40 cellular contexts compared by ENCODE assay signal in the genomic region with DNA sequence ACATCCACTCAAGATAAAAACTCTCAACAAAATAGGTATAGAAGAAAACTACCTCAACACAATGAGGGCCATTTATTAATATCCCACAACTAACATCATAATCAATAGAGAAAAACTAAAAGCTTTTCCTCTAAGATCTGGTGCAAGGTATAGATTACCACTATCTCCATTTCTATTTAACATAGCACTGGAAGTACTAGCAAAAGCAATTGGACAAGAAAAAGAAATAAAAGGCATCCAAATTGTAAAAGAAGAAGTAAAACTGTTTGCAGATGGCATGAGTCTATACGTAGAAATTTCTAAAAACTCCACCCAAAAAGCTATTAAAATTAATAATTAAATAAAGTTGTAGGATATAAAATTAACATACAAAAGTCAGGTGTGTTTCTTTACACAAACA.
"Had no signal": no experiment of that assay in that cellular context is flagged by ENCODE, and none has a peak within 500 bp of the region (broad histone marks: within the 10 kb centered on the region; RNA-seq: fewer than 3 reads in every experiment).

No MANE protein-coding gene starts in this region.

- ATAC-seq: activated CD4-positive, alpha-beta T cell treated with anti-CD3 and anti-CD28 coated beads for 36 hours; activated CD4-positive, CD25-positive, alpha-beta regulatory T cell treated with anti-CD3 and anti-CD28 coated beads, Interleukin-2, amount 50 U/mL, for 24 hours; activated CD8-positive, alpha-beta memory T cell treated with anti-CD3 and anti-CD28 coated beads, Interleukin-2, amount 10 ng/mL, durations not matched to agents 7 days and 5 days; activated CD8-positive, alpha-beta T cell treated with anti-CD3 and anti-CD28 coated beads, Interleukin-2, amount 10 ng/mL, durations not matched to agents 7 days and 5 days; activated naive CD8-positive, alpha-beta T cell treated with anti-CD3 and anti-CD28 coated beads, Interleukin-2, amount 50 U/mL, for 24 hours; WTC11 had no signal

- DNase-seq: activated CD4-positive, alpha-beta memory T cell treated with anti-CD3 and anti-CD28 coated beads, Interleukin-2, amount 10 ng/mL, durations not matched to agents 7 days and 5 days; activated CD4-positive, alpha-beta T cell treated with anti-CD3 and anti-CD28 coated beads for 1 hour; activated CD4-positive, alpha-beta T cell treated with anti-CD3 and anti-CD28 coated beads for 36 hours; activated CD4-positive, alpha-beta T cell treated with anti-CD3 and anti-CD28 coated beads for 48 hours; activated CD4-positive, alpha-beta T cell treated with anti-CD3 and anti-CD28 coated beads, Interleukin-2, amount 10 ng/mL, durations not matched to agents 7 days and 5 days; activated CD4-positive, alpha-beta T cell treated with anti-CD3 and anti-CD28 coated beads, Interleukin-2, amount 50 U/mL, for 48 hours; activated CD4-positive, CD25-positive, alpha-beta regulatory T cell; activated CD8-positive, alpha-beta memory T cell treated with anti-CD3 and anti-CD28 coated beads for 24 hours; activated CD8-positive, alpha-beta memory T cell treated with anti-CD3 and anti-CD28 coated beads, Interleukin-2, amount 10 ng/mL, durations not matched to agents 7 days and 5 days; activated CD8-positive, alpha-beta memory T cell treated with anti-CD3 and anti-CD28 coated beads, Interleukin-2, amount 50 U/mL, for 48 hours; activated CD8-positive, alpha-beta T cell treated with anti-CD3 and anti-CD28 coated beads, Interleukin-2, amount 10 ng/mL, durations not matched to agents 7 days and 5 days; activated effector memory CD4-positive, alpha-beta T cell treated with Interleukin-2 at 50 U/mL for 16 hours; activated gamma-delta T cell; activated naive CD4-positive, alpha-beta T cell treated with anti-CD3 and anti-CD28 coated beads, Interleukin-2, amount 10 ng/mL, durations not matched to agents 7 days and 5 days; activated naive CD4-positive, alpha-beta T cell treated with Interleukin-2 at 50 U/mL for 16 hours; activated naive CD8-positive, alpha-beta T cell treated with anti-CD3 and anti-CD28 coated beads, Interleukin-2, amount 10 ng/mL, durations not matched to agents 7 days and 5 days; activated naive CD8-positive, alpha-beta T cell treated with anti-CD3 and anti-CD28 coated beads, Interleukin-2, amount 50 U/mL, for 24 hours; activated T-cell treated with anti-CD3 and anti-CD28 coated beads, Interleukin-2, amount 50 U/mL, for 24 hours; activated T-cell treated with anti-CD3 and anti-CD28 coated beads, Interleukin-2, amount 50 U/mL, for 48 hours; amygdala; anterior cingulate cortex; caudate nucleus; cerebellar nuclear complex; T-helper 1 cell; T-helper 2 cell; T-helper 9 cell; WERI-Rb-1 had no signal

- H3K27ac ChIP-seq: ascending aorta, cardiac muscle cell, WERI-Rb-1 had no signal

- FAIRE-seq: bronchial epithelial cell, TTC549 had no signal

- H3K36me3 Mint-ChIP-seq: activated CD8-positive, alpha-beta memory T cell treated with anti-CD3 and anti-CD28 coated beads, Interleukin-2, amount 10 ng/mL, durations not matched to agents 7 days and 5 days; activated naive CD4-positive, alpha-beta T cell treated with anti-CD3 and anti-CD28 coated beads, Interleukin-2, amount 10 ng/mL, durations not matched to agents 7 days and 5 days; activated naive CD4-positive, alpha-beta T cell treated with anti-CD3 and anti-CD28 coated beads, Interleukin-2, amount 50 U/mL, for 24 hours; activated naive CD8-positive, alpha-beta T cell; activated naive CD8-positive, alpha-beta T cell treated with anti-CD3 and anti-CD28 coated beads, Interleukin-2, amount 10 ng/mL, durations not matched to agents 7 days and 5 days had no signal

- H3K4me3 Mint-ChIP-seq: activated CD4-positive, alpha-beta memory T cell treated with anti-CD3 and anti-CD28 coated beads, Interleukin-2, amount 10 ng/mL, durations not matched to agents 7 days and 5 days; activated CD4-positive, alpha-beta T cell treated with anti-CD3 and anti-CD28 coated beads for 36 hours; activated CD4-positive, alpha-beta T cell treated with anti-CD3 and anti-CD28 coated beads, Interleukin-2, amount 10 ng/mL, durations not matched to agents 7 days and 5 days; activated CD8-positive, alpha-beta memory T cell treated with anti-CD3 and anti-CD28 coated beads, Interleukin-2, amount 10 ng/mL, durations not matched to agents 7 days and 5 days; activated CD8-positive, alpha-beta T cell treated with anti-CD3 and anti-CD28 coated beads, Interleukin-2, amount 10 ng/mL, durations not matched to agents 7 days and 5 days; activated naive CD4-positive, alpha-beta T cell treated with anti-CD3 and anti-CD28 coated beads, Interleukin-2, amount 10 ng/mL, durations not matched to agents 7 days and 5 days; activated naive CD4-positive, alpha-beta T cell treated with anti-CD3 and anti-CD28 coated beads, Interleukin-2, amount 50 U/mL, for 24 hours; activated naive CD8-positive, alpha-beta T cell; activated naive CD8-positive, alpha-beta T cell treated with anti-CD3 and anti-CD28 coated beads, Interleukin-2, amount 10 ng/mL, durations not matched to agents 7 days and 5 days; activated naive CD8-positive, alpha-beta T cell treated with anti-CD3 and anti-CD28 coated beads, Interleukin-2, amount 50 U/mL, for 24 hours; activated T-cell treated with anti-CD3 and anti-CD28 coated beads, Interleukin-2, amount 50 U/mL, for 24 hours; central memory CD8-positive, alpha-beta T cell; T-helper 1 cell treated with Interleukin-12 subunit alpha and Interleukin-12 subunit beta and Interleukin-4 antibody, amounts not matched to agents 30 μg/mL and 1 μg/mL, for 36 hours; T-helper 2 cell treated with Interferon-gamma antibody and Interleukin-4, amounts not matched to agents 5 μg/mL and 100 μg/mL, for 36 hours; WTC11 had no signal

- H3K36me3 ChIP-seq: ascending aorta, cardiac muscle cell, WERI-Rb-1 had no signal

- H3K27me3 ChIP-seq: ascending aorta, cardiac muscle cell had no signal

- H3K4me3 ChIP-seq: ascending aorta, cardiac muscle cell had no signal

- H3K4me1 Mint-ChIP-seq: central memory CD8-positive, alpha-beta T cell had no signal

- H3K4me1 ChIP-seq: ascending aorta had no signal

- H3K27me3 Mint-ChIP-seq: activated naive CD8-positive, alpha-beta T cell had no signal

- H3K27ac Mint-ChIP-seq: activated CD4-positive, alpha-beta memory T cell treated with anti-CD3 and anti-CD28 coated beads, Interleukin-2, amount 10 ng/mL, durations not matched to agents 7 days and 5 days; activated CD4-positive, alpha-beta T cell treated with anti-CD3 and anti-CD28 coated beads for 36 hours; activated CD4-positive, alpha-beta T cell treated with anti-CD3 and anti-CD28 coated beads, Interleukin-2, amount 10 ng/mL, durations not matched to agents 7 days and 5 days; activated CD8-positive, alpha-beta memory T cell treated with anti-CD3 and anti-CD28 coated beads, Interleukin-2, amount 10 ng/mL, durations not matched to agents 7 days and 5 days; activated CD8-positive, alpha-beta T cell treated with anti-CD3 and anti-CD28 coated beads, Interleukin-2, amount 10 ng/mL, durations not matched to agents 7 days and 5 days; activated naive CD4-positive, alpha-beta T cell treated with anti-CD3 and anti-CD28 coated beads, Interleukin-2, amount 10 ng/mL, durations not matched to agents 7 days and 5 days; activated naive CD4-positive, alpha-beta T cell treated with anti-CD3 and anti-CD28 coated beads, Interleukin-2, amount 50 U/mL, for 24 hours; activated naive CD8-positive, alpha-beta T cell; activated naive CD8-positive, alpha-beta T cell treated with anti-CD3 and anti-CD28 coated beads, Interleukin-2, amount 10 ng/mL, durations not matched to agents 7 days and 5 days; activated naive CD8-positive, alpha-beta T cell treated with anti-CD3 and anti-CD28 coated beads, Interleukin-2, amount 50 U/mL, for 24 hours; activated T-cell treated with anti-CD3 and anti-CD28 coated beads, Interleukin-2, amount 50 U/mL, for 24 hours; activated T-helper 2 cell treated with anti-CD3 and anti-CD28 coated beads, Interferon-gamma antibody, Interleukin-2, Interleukin-4, amounts not matched to agents 10 μg/mL and 5 μg/mL and 100 μg/mL, durations not matched to agents 14 hours and 24 hours and 36 hours; brain; T-helper 1 cell treated with Interleukin-12 subunit alpha and Interleukin-12 subunit beta and Interleukin-4 antibody, amounts not matched to agents 30 μg/mL and 1 μg/mL, for 36 hours; T-helper 2 cell treated with Interferon-gamma antibody and Interleukin-4, amounts not matched to agents 5 μg/mL and 100 μg/mL, for 36 hours; WTC11 had no signal
